ENCODE assay signal across 8 cellular contexts in genomic region chr3:48151058-48151806, GRCh38. TPM values are rescaled to one million over a fixed set of nuclear protein-coding genes. Genes with fewer than 3 reads are reported as not detected.
DNase-seq lines count a peak whose midpoint lies in the region; ATAC-seq, FAIRE-seq and TF ChIP-seq lines count a peak whose summit lies in the region.

No MANE protein-coding gene starts in this region.

- no peaks in the 10 kb centered on the region for H3K9me3 Mint-ChIP-seq in T-cell

- H3K36me3 Mint-ChIP-seq in T-cell, result no peaks in the 10 kb centered on the region

- TF ChIP-seq EP300 in A549 (IDR thresholded peaks at IDR 0.05), result no peak

- no peak overlapping the region for H3K27ac Mint-ChIP-seq in T-cell

- no peak overlapping the region for H3K4me3 ChIP-seq in A549
- no peak overlapping the region for H3K4me3 ChIP-seq in right cardiac atrium (ENCODE audit: low read length)

- peak; percentile 87 to 94 for TF ChIP-seq RAD21 in A549 (conservative IDR thresholded peaks at IDR 0.05 in 1 of 2, IDR thresholded peaks at IDR 0.05 in 1 of 2)

- no peak overlapping the region for H3K4me3 Mint-ChIP-seq in T-cell

- 29% methylated on average over 7 of the region's 8 CpGs for WGBS in A549 (ENCODE audit: missing lambda C conversion rate)
- WGBS in right cardiac atrium, result 27% methylated on average over 8 of the region's 8 CpGs

- H3K4me2 ChIP-seq in A549, result peak overlapping the region; percentile 36; the same call in 2 of the 3 replicates

- ATAC-seq in A549 (peak; percentile 96 to 99), GM18498 (IDR thresholded peaks at IDR 0.05; ENCODE audit: unreplicated experiment) (peak; percentile 56), T-cell (replicated peaks in 1 of 4) (peak; percentile 69 to 83 (median 76)), right cardiac atrium (peak; percentile 97), HG02588 (IDR thresholded peaks at IDR 0.05; ENCODE audit: unreplicated experiment) (no peak)

- H3K9me3 ChIP-seq in A549 (no peaks in the 10 kb centered on the region), right cardiac atrium (ENCODE audit: control insufficient read depth, low read length) (no peaks in the 10 kb centered on the region)

- FAIRE-seq in A549 (lab: Jason Lieb, UNC), result no peak

- intact Hi-C loops in right cardiac atrium (cut with DNase I), result loop anchor here (5.0 to 10.0 kb wide), 4 partner anchors 156 to 316 kb away; no protein-coding TSS in a partner anchor

- peak; percentile 70 for TF ChIP-seq CTCF in A549 (IDR thresholded peaks at IDR 0.05)

- H3K4me1 ChIP-seq in A549 (peaks cover 25% of the 10 kb centered on the region), right cardiac atrium (ENCODE audit: control insufficient read depth, insufficient read depth, low read length) (peaks cover 6% of the 10 kb centered on the region)

- no peaks in the 10 kb centered on the region for H3K4me1 Mint-ChIP-seq in T-cell

- H3K27ac ChIP-seq in A549, result peak overlapping the region in 1 of 2 experiments; percentile 37; a peak in 1 of 6 replicates
- peak overlapping the region; percentile 45 for H3K27ac ChIP-seq in right cardiac atrium (ENCODE audit: low read length)

- TF ChIP-seq POLR2A in A549 (IDR thresholded peaks at IDR 0.05; ENCODE audit: low read length), result no peak

- H3K27me3 Mint-ChIP-seq in T-cell, result no peaks in the 10 kb centered on the region

- POLR2A ChIA-PET in A549 (lab: Yijun Ruan, JAX) (interaction anchor here (1.0 kb wide), 2 partner anchors 62 to 313 kb away, joined by 3 to 11 read pairs; no protein-coding TSS in a partner anchor), T-cell (lab: Charles Lee) (interaction anchor here (0.6 kb wide), 3 partner anchors 151 to 1168 kb away, joined by 3 to 5 read pairs (median 3); no protein-coding TSS in a partner anchor)

- DNase-seq in A549 (ENCODE audit: low read depth in 1 of 2, low spot score in 1 of 2), result peak; percentile 62 to 80
- DNase-seq in NCI-H1092 treated with DMSO at 0.1 percent for 48 hours (lab: John Stamatoyannopoulos, UW), result peak; percentile 62
- DNase-seq in T-cell, result peak in 31 of 34 experiments; percentile 7 to 49 (median 37)
- peak in 55 of 58 donors; percentile 5 to 78 (median 44) for DNase-seq in anterior cingulate cortex (lab: John Stamatoyannopoulos, UW)
- peak; percentile 79 to 92 (median 90) for DNase-seq in right cardiac atrium
- DNase-seq in retina, result peak; percentile 67

- H3K27me3 ChIP-seq in right cardiac atrium (ENCODE audit: control insufficient read depth, insufficient read depth), result no peaks in the 10 kb centered on the region

- CTCF ChIA-PET in A549 (lab: Yijun Ruan, JAX) (interaction anchor here (0.6 to 2.9 kb wide), 71 partner anchors 9 to 730 kb away, joined by 3 to 26 read pairs (median 4); no protein-coding TSS in a partner anchor), T-cell (lab: Charles Lee) (interaction anchor here (0.5 to 1.6 kb wide), 5 partner anchors 159 to 629 kb away, joined by 3 to 7 read pairs (median 4); no protein-coding TSS in a partner anchor)

TF ChIP-seq in A549, 52 proteins besides CTCF, POLR2A, EP300 and RAD21:
- TF ChIP-seq SMC3 (IDR thresholded peaks at IDR 0.05), result peak; percentile 68
- no peak for TF ChIP-seq E2F6 (IDR thresholded peaks at IDR 0.05; ENCODE audit: borderline replicate concordance, low read depth)
- no peak for TF ChIP-seq ZFP36 (IDR thresholded peaks at IDR 0.05; ENCODE audit: borderline replicate concordance, partially characterized antibody)
- no peak for TF ChIP-seq KDM1A (IDR thresholded peaks at IDR 0.05; ENCODE audit: low read depth)
- TF ChIP-seq HOXA7 (CRISPR knock-in tag; IDR thresholded peaks at IDR 0.05), result no peak

RNA-seq across cellular contexts. Expression of gene CDC25A, which starts 37.0 kb away (rescaled TPM):
- polyA plus RNA-seq in A549 (2011; rRNA removed), result 6.2 and 6.4 TPM in 2 replicates
- polyA plus RNA-seq in A549 (2012; cell fraction: cytosol; rRNA removed), result 5.8 and 9.3 TPM in 2 replicates
- 9.7 and 10.8 TPM in 2 replicates for polyA plus RNA-seq in A549 (2012; cell fraction: nucleus; rRNA removed)
- 9.8 to 10.2 TPM (median 10.0 TPM) in 3 replicates for polyA plus RNA-seq in A549 (2017; fragmentation: RNase III; extraction: RNeasy Plus Mini Kit Qiagen cat#74134 plus additional on column Dnase treatment)
- 8.1 and 9.0 TPM in 2 replicates for polyA minus RNA-seq in A549 (2011; rRNA and poly(A)+ RNA removed)
- 1 to 10 TPM in 1 of 5 donors, under 1 TPM in 4; 0.28 to 1.1 (median 0.44) TPM for total RNA-seq in T-cell
- 1 to 10 TPM in 1 of 4 donors, under 1 TPM in 3; 0.71 to 1.0 (median 0.87) TPM for total RNA-seq in right cardiac atrium
- 0.86 TPM for polyA plus RNA-seq in right cardiac atrium

Comparison
In these comparisons a context has a peak if more than half of its experiments do, and no peak if none do; other contexts are left out.
1. DNase-seq: peak in every context shown above with its lines; median percentile 90 in right cardiac atrium; 71 in A549; 67 in retina; 62 in NCI-H1092 treated with DMSO at 0.1 percent for 48 hours; 44 in anterior cingulate cortex; 37 in T-cell.